ENCODE assay signal across 2 cellular contexts in genomic region chr16:57480127-57480753, GRCh38.
TF ChIP-seq lines count a peak whose summit lies in the region.

No MANE protein-coding gene starts in this region.

TF ChIP-seq in H1, 55 proteins besides CTCF, POLR2A, EP300 and RAD21:
- TF ChIP-seq CHD1 (IDR thresholded peaks at IDR 0.05; ENCODE audit: low read depth, low read length) (no peak), KDM5A (IDR thresholded peaks at IDR 0.05; ENCODE audit: low read length) (no peak), YY1 (IDR thresholded peaks at IDR 0.05; ENCODE audit: low read depth, low read length) (no peak), JUN (IDR thresholded peaks at IDR 0.05; ENCODE audit: low read depth, low read length) (no peak), KDM1A (IDR thresholded peaks at IDR 0.05; ENCODE audit: borderline replicate concordance, low read length) (no peak), EZH2 (IDR thresholded peaks at IDR 0.05; ENCODE audit: low read depth, low read length, severe bottlenecking) (no peak)
- TF ChIP-seq, protein P1, sequence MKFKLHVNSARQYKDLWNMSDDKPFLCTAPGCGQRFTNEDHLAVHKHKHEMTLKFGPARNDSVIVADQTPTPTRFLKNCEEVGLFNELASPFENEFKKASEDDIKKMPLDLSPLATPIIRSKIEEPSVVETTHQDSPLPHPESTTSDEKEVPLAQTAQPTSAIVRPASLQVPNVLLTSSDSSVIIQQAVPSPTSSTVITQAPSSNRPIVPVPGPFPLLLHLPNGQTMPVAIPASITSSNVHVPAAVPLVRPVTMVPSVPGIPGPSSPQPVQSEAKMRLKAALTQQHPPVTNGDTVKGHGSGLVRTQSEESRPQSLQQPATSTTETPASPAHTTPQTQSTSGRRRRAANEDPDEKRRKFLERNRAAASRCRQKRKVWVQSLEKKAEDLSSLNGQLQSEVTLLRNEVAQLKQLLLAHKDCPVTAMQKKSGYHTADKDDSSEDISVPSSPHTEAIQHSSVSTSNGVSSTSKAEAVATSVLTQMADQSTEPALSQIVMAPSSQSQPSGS (IDR thresholded peaks at IDR 0.05; ENCODE audit: low read length) = no peak
TF ChIP-seq in H1: peak in this region for 0.

TF ChIP-seq in HEK293T, 16 proteins besides CTCF, POLR2A, EP300 and RAD21:
- TF ChIP-seq FOXM1 (IDR thresholded peaks at IDR 0.05; ENCODE audit: borderline replicate concordance) = no peak
- no peak for TF ChIP-seq L3MBTL2 (conservative IDR thresholded peaks at IDR 0.05)
- no peak for TF ChIP-seq FOXK2 (IDR thresholded peaks at IDR 0.05)
- TF ChIP-seq NFRKB (IDR thresholded peaks at IDR 0.05) = no peak
- TF ChIP-seq SUZ12 (IDR thresholded peaks at IDR 0.05) = no peak
- TF ChIP-seq, protein P2, sequence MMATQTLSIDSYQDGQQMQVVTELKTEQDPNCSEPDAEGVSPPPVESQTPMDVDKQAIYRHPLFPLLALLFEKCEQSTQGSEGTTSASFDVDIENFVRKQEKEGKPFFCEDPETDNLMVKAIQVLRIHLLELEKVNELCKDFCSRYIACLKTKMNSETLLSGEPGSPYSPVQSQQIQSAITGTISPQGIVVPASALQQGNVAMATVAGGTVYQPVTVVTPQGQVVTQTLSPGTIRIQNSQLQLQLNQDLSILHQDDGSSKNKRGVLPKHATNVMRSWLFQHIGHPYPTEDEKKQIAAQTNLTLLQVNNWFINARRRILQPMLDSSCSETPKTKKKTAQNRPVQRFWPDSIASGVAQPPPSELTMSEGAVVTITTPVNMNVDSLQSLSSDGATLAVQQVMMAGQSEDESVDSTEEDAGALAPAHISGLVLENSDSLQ (IDR thresholded peaks at IDR 0.05) = no peak
- TF ChIP-seq FOXA1 (IDR thresholded peaks at IDR 0.05) = no peak
- TF ChIP-seq LEF1 (IDR thresholded peaks at IDR 0.05; ENCODE audit: borderline replicate concordance) = no peak
- TF ChIP-seq BHLHE40 (IDR thresholded peaks at IDR 0.05; ENCODE audit: borderline replicate concordance) = no peak
- TF ChIP-seq CTBP1 (IDR thresholded peaks at IDR 0.05; ENCODE audit: borderline replicate concordance) = no peak
- no peak for TF ChIP-seq HDGF (IDR thresholded peaks at IDR 0.05; ENCODE audit: borderline replicate concordance)
- no peak for TF ChIP-seq ARNT (IDR thresholded peaks at IDR 0.05)
- TF ChIP-seq ELF4 (IDR thresholded peaks at IDR 0.05) = no peak
- TF ChIP-seq TARDBP (IDR thresholded peaks at IDR 0.05) = no peak
- no peak for TF ChIP-seq SP1 (IDR thresholded peaks at IDR 0.05)
- TF ChIP-seq ZNF384 (IDR thresholded peaks at IDR 0.05) = no peak
